2 cellular contexts compared by ENCODE assay signal in the genomic region with DNA sequence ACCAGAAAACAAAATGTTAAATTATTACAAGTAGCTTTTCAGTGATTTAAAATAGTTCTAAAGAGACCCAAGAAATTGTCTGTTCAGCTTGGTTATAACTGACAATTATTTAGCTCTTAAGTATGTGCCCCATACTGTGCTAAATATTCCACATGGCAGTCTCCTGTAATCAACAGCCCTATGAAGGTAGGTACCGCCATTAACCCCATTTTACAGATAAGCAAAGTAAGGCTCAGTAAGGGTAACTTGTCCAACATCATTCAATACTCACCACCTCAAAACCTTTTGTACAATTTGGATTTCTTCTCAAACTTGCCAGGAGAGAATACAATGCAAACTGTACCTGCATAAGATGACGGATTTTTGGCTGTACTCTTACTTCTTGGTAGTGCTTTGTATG.
TF ChIP-seq lines count a peak whose summit lies in the region.

No MANE protein-coding gene starts in this region.

TF ChIP-seq in HEK293, 187 proteins besides CTCF, POLR2A, EP300 and RAD21 (continued from another document):
- TF ChIP-seq, protein P1, sequence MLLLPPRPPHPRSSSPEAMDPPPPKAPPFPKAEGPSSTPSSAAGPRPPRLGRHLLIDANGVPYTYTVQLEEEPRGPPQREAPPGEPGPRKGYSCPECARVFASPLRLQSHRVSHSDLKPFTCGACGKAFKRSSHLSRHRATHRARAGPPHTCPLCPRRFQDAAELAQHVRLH (tag by site-specific recombination; IDR thresholded peaks at IDR 0.05) = 0 out of 2 replicates have a peak, but pooled peaks have one; percentile 18

TF ChIP-seq in K562, 482 proteins besides CTCF, POLR2A, EP300 and RAD21 (continued from another document):
- TF ChIP-seq BCOR (IDR thresholded peaks at IDR 0.05) (0 out of 2 replicates have a peak, but pooled peaks have one; percentile 33), RBM25 (IDR thresholded peaks at IDR 0.05; ENCODE audit: low read depth, low read length, severe bottlenecking) (peak; percentile 86), NFE2 (IDR thresholded peaks at IDR 0.05; ENCODE audit: low read depth) (no peak), ZNF23 (CRISPR knock-in tag; IDR thresholded peaks at IDR 0.05) (no peak), SUPT5H (IDR thresholded peaks at IDR 0.05) (no peak), ZNF668 (CRISPR knock-in tag; IDR thresholded peaks at IDR 0.05) (no peak), TSC22D4 (tag; IDR thresholded peaks at IDR 0.05) (no peak), SMARCE1 (IDR thresholded peaks at IDR 0.05) (no peak), CHD1 (IDR thresholded peaks at IDR 0.05; ENCODE audit: low read length) (no peak), RFX7 (CRISPR knock-in tag; IDR thresholded peaks at IDR 0.05) (no peak), DMBX1 (CRISPR knock-in tag; IDR thresholded peaks at IDR 0.05; ENCODE audit: borderline replicate concordance) (no peak), MCM5 (IDR thresholded peaks at IDR 0.05; ENCODE audit: low read depth) (no peak), JUND (IDR thresholded peaks at IDR 0.05; ENCODE audit: borderline replicate concordance, low read depth, low read length) (no peak), JUND (tag; IDR thresholded peaks at IDR 0.05; ENCODE audit: borderline replicate concordance, low read depth, low read length) (no peak), EHMT2 (IDR thresholded peaks at IDR 0.05) (no peak), ZFPM2 (CRISPR knock-in tag; IDR thresholded peaks at IDR 0.05) (no peak), DDX20 (tag; IDR thresholded peaks at IDR 0.05; ENCODE audit: low read depth) (no peak)
- TF ChIP-seq, protein P2, sequence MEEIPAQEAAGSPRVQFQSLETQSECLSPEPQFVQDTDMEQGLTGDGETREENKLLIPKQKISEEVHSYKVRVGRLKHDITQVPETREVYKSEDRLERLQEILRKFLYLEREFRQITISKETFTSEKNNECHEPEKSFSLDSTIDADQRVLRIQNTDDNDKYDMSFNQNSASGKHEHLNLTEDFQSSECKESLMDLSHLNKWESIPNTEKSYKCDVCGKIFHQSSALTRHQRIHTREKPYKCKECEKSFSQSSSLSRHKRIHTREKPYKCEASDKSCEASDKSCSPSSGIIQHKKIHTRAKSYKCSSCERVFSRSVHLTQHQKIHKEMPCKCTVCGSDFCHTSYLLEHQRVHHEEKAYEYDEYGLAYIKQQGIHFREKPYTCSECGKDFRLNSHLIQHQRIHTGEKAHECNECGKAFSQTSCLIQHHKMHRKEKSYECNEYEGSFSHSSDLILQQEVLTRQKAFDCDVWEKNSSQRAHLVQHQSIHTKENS (CRISPR knock-in tag; IDR thresholded peaks at IDR 0.05) = no peak
- TF ChIP-seq, protein P3, sequence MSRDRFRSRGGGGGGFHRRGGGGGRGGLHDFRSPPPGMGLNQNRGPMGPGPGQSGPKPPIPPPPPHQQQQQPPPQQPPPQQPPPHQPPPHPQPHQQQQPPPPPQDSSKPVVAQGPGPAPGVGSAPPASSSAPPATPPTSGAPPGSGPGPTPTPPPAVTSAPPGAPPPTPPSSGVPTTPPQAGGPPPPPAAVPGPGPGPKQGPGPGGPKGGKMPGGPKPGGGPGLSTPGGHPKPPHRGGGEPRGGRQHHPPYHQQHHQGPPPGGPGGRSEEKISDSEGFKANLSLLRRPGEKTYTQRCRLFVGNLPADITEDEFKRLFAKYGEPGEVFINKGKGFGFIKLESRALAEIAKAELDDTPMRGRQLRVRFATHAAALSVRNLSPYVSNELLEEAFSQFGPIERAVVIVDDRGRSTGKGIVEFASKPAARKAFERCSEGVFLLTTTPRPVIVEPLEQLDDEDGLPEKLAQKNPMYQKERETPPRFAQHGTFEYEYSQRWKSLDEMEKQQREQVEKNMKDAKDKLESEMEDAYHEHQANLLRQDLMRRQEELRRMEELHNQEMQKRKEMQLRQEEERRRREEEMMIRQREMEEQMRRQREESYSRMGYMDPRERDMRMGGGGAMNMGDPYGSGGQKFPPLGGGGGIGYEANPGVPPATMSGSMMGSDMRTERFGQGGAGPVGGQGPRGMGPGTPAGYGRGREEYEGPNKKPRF (IDR thresholded peaks at IDR 0.05; ENCODE audit: low read depth, low read length) = no peak
- TF ChIP-seq, protein P4, sequence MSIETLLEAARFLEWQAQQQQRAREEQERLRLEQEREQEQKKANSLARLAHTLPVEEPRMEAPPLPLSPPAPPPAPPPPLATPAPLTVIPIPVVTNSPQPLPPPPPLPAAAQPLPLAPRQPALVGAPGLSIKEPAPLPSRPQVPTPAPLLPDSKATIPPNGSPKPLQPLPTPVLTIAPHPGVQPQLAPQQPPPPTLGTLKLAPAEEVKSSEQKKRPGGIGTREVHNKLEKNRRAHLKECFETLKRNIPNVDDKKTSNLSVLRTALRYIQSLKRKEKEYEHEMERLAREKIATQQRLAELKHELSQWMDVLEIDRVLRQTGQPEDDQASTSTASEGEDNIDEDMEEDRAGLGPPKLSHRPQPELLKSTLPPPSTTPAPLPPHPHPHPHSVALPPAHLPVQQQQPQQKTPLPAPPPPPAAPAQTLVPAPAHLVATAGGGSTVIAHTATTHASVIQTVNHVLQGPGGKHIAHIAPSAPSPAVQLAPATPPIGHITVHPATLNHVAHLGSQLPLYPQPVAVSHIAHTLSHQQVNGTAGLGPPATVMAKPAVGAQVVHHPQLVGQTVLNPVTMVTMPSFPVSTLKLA (conservative IDR thresholded peaks at IDR 0.05) = no peak
- TF ChIP-seq, protein P5, sequence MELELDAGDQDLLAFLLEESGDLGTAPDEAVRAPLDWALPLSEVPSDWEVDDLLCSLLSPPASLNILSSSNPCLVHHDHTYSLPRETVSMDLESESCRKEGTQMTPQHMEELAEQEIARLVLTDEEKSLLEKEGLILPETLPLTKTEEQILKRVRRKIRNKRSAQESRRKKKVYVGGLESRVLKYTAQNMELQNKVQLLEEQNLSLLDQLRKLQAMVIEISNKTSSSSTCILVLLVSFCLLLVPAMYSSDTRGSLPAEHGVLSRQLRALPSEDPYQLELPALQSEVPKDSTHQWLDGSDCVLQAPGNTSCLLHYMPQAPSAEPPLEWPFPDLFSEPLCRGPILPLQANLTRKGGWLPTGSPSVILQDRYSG (tag; conservative IDR thresholded peaks at IDR 0.05; ENCODE audit: low read depth) = no peak
- TF ChIP-seq, protein P6, sequence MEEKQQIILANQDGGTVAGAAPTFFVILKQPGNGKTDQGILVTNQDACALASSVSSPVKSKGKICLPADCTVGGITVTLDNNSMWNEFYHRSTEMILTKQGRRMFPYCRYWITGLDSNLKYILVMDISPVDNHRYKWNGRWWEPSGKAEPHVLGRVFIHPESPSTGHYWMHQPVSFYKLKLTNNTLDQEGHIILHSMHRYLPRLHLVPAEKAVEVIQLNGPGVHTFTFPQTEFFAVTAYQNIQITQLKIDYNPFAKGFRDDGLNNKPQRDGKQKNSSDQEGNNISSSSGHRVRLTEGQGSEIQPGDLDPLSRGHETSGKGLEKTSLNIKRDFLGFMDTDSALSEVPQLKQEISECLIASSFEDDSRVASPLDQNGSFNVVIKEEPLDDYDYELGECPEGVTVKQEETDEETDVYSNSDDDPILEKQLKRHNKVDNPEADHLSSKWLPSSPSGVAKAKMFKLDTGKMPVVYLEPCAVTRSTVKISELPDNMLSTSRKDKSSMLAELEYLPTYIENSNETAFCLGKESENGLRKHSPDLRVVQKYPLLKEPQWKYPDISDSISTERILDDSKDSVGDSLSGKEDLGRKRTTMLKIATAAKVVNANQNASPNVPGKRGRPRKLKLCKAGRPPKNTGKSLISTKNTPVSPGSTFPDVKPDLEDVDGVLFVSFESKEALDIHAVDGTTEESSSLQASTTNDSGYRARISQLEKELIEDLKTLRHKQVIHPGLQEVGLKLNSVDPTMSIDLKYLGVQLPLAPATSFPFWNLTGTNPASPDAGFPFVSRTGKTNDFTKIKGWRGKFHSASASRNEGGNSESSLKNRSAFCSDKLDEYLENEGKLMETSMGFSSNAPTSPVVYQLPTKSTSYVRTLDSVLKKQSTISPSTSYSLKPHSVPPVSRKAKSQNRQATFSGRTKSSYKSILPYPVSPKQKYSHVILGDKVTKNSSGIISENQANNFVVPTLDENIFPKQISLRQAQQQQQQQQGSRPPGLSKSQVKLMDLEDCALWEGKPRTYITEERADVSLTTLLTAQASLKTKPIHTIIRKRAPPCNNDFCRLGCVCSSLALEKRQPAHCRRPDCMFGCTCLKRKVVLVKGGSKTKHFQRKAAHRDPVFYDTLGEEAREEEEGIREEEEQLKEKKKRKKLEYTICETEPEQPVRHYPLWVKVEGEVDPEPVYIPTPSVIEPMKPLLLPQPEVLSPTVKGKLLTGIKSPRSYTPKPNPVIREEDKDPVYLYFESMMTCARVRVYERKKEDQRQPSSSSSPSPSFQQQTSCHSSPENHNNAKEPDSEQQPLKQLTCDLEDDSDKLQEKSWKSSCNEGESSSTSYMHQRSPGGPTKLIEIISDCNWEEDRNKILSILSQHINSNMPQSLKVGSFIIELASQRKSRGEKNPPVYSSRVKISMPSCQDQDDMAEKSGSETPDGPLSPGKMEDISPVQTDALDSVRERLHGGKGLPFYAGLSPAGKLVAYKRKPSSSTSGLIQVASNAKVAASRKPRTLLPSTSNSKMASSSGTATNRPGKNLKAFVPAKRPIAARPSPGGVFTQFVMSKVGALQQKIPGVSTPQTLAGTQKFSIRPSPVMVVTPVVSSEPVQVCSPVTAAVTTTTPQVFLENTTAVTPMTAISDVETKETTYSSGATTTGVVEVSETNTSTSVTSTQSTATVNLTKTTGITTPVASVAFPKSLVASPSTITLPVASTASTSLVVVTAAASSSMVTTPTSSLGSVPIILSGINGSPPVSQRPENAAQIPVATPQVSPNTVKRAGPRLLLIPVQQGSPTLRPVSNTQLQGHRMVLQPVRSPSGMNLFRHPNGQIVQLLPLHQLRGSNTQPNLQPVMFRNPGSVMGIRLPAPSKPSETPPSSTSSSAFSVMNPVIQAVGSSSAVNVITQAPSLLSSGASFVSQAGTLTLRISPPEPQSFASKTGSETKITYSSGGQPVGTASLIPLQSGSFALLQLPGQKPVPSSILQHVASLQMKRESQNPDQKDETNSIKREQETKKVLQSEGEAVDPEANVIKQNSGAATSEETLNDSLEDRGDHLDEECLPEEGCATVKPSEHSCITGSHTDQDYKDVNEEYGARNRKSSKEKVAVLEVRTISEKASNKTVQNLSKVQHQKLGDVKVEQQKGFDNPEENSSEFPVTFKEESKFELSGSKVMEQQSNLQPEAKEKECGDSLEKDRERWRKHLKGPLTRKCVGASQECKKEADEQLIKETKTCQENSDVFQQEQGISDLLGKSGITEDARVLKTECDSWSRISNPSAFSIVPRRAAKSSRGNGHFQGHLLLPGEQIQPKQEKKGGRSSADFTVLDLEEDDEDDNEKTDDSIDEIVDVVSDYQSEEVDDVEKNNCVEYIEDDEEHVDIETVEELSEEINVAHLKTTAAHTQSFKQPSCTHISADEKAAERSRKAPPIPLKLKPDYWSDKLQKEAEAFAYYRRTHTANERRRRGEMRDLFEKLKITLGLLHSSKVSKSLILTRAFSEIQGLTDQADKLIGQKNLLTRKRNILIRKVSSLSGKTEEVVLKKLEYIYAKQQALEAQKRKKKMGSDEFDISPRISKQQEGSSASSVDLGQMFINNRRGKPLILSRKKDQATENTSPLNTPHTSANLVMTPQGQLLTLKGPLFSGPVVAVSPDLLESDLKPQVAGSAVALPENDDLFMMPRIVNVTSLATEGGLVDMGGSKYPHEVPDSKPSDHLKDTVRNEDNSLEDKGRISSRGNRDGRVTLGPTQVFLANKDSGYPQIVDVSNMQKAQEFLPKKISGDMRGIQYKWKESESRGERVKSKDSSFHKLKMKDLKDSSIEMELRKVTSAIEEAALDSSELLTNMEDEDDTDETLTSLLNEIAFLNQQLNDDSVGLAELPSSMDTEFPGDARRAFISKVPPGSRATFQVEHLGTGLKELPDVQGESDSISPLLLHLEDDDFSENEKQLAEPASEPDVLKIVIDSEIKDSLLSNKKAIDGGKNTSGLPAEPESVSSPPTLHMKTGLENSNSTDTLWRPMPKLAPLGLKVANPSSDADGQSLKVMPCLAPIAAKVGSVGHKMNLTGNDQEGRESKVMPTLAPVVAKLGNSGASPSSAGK (IDR thresholded peaks at IDR 0.05) = no peak
